8 cellular contexts compared by ENCODE assay signal in the genomic region with DNA sequence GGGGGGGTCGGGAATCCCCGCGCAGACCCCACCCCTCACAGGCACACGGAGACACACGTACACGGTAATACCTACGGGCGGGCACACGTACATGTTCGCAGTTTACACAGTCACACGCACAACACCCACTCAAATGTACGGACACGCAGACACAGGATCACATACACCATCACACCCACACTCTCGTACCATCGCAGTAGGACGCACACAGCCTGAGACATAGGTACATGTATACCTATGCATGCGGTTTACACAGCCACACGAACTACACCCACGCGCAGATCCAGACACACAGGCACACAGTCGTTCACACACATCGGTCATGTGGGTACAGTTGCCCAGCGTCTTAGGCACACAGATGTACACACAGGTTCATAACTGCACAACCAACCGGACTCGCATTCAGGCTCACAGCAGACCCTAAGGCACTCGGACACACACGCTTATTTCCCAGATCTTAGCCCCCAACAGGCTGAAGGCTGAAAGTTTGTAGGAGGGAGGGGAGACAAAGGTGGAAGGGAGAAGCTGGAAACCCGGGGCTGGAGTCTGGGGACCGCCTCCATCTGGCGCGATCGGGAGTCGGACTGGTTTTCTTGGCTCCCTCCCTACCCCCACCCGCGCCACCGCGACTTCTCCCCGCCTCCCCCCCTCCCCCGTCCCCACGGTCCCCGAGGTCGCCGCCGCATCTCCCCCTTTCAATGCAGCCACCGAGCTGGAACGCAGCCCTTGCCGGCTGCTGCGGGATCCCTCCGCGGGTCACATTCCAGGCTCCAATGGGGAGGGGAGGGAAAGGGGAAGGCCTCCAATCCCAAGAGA. TPM values are rescaled to one million over a fixed set of nuclear protein-coding genes. Genes with fewer than 3 reads are reported as not detected.
A peak's percentile ranks its signal among the peaks of the same experiment; 100 is the strongest.
DNase-seq lines count a peak whose midpoint lies in the region; TF ChIP-seq lines count a peak whose summit lies in the region.

No MANE protein-coding gene starts in this region.

- H3K27ac Mint-ChIP-seq in MCF 10A (ENCODE audit: low read depth, unreplicated experiment), result peak overlapping the region; percentile 71

- peaks cover 10% of the 10 kb centered on the region for H3F3A ChIP-seq in SK-N-SH (replicated peaks; ENCODE audit: insufficient read depth)

- POLR2A ChIA-PET in SK-N-SH (lab: Yijun Ruan, JAX), result interaction anchor here (1.0 kb wide), 1 partner anchor 21 kb away, joined by 3 read pairs; no protein-coding TSS in a partner anchor
- POLR2A ChIA-PET in MCF 10A (lab: Yijun Ruan, JAX), result interaction anchor here (0.8 to 9.8 kb wide), 18 partner anchors 9 to 104 kb away, joined by 3 to 70 read pairs (median 4); partner anchors contain the start of genes RBBP4, S100PBP and YARS1

- peak overlapping the region; percentile 52; the same call in 1 of the 2 replicates for H2AFZ ChIP-seq in SK-N-SH (ENCODE audit: low read depth)

- H3K4me1 ChIP-seq in SK-N-SH (ENCODE audit: control insufficient read depth in 1 of 2, insufficient read depth in 2 of 2, low read depth in 1 of 2, low read length in 1 of 2), result peaks cover 0 to 21% of the 10 kb centered on the region in 2 experiments; a peak in 1 of 4 replicates

- DNase-seq in DMS 273 (lab: John Stamatoyannopoulos, UW; ENCODE audit: unreplicated experiment) (peak; percentile 77), DMS 273 treated with DMSO at 0.1 percent for 48 hours (lab: John Stamatoyannopoulos, UW) (no peak), SK-N-SH (peak; percentile 71), MCF 10A (ENCODE audit: unreplicated experiment) (no peak), islet precursor cell (peak; percentile 86), COR-L47 (lab: John Stamatoyannopoulos, UW) (no peak), hippocampal formation (lab: John Stamatoyannopoulos, UW) (no peak)
- peak; percentile 42 for DNase-seq in stimulated activated CD4-positive, alpha-beta T cell treated with anti-CD3 and anti-CD28 coated beads, Interleukin-4, amount 100 ng/mL, for 1 hour

- CTCF ChIA-PET in SK-N-SH (lab: Yijun Ruan, JAX), result interaction anchor here (0.8 to 6.6 kb wide), 5 partner anchors 9 to 236 kb away, joined by 3 to 56 read pairs (median 10); no protein-coding TSS in a partner anchor
- CTCF ChIA-PET in MCF 10A (lab: Yijun Ruan, JAX), result interaction anchor here (0.6 to 1.3 kb wide), 4 partner anchors 13 to 42 kb away, joined by 3 to 5 read pairs (median 4); no protein-coding TSS in a partner anchor

- H3K4me3 Mint-ChIP-seq in MCF 10A (ENCODE audit: unreplicated experiment), result peak overlapping the region; percentile 96

- BruUV-seq in MCF 10A (replicated peaks; lab: Mats Ljungman, UMichigan), result TSS peak; percentile 38

- no peaks in the 10 kb centered on the region for H3K9me2 ChIP-seq in SK-N-SH

- no peak overlapping the region; a peak in 1 of 4 replicates for H3K27ac ChIP-seq in SK-N-SH (ENCODE audit: low read depth in 2 of 2, low read length in 1 of 2)

- H3K9me3 Mint-ChIP-seq in MCF 10A (ENCODE audit: unreplicated experiment), result no peaks in the 10 kb centered on the region

- no peaks in the 10 kb centered on the region for H3K27me3 Mint-ChIP-seq in MCF 10A (ENCODE audit: insufficient read depth, unreplicated experiment)

- no peak for TF ChIP-seq CTCF in SK-N-SH (IDR thresholded peaks at IDR 0.05)
- TF ChIP-seq CTCF in MCF 10A (IDR thresholded peaks at IDR 0.05; ENCODE audit: unreplicated experiment), result no peak

- TF ChIP-seq RAD21 in SK-N-SH (IDR thresholded peaks at IDR 0.05; ENCODE audit: low read length), result no peak

- peak overlapping the region; percentile 35; the same call in 1 of the 2 replicates for H3K9ac ChIP-seq in SK-N-SH

- TF ChIP-seq EP300 in SK-N-SH (IDR thresholded peaks at IDR 0.05; ENCODE audit: borderline replicate concordance in 1 of 2, low read depth in 1 of 2, low read length in 1 of 2), result no peak

- no peaks in the 10 kb centered on the region for H3K36me3 ChIP-seq in SK-N-SH (replicated peaks in 1 of 2; ENCODE audit: control insufficient read depth in 1 of 2, insufficient read depth in 2 of 2, low read length in 1 of 2)

- no peaks in the 10 kb centered on the region for H4K20me1 ChIP-seq in SK-N-SH (ENCODE audit: insufficient read depth)

- peaks cover 4% of the 10 kb centered on the region for H3K36me3 Mint-ChIP-seq in MCF 10A (ENCODE audit: insufficient read depth, unreplicated experiment)

- 17% methylated on average over 39 of the region's 50 CpGs for WGBS in SK-N-SH (ENCODE audit: low lambda C conversion rate)

- peak overlapping the region; percentile 65 to 71 for H3K4me3 ChIP-seq in SK-N-SH (ENCODE audit: low read depth in 2 of 2, low read length in 1 of 2)

- intact Hi-C loops in MCF 10A (cut with micrococcal nuclease), result no loop called here

- H3K9me3 ChIP-seq in SK-N-SH, result no peaks in the 10 kb centered on the region

- no peaks in the 10 kb centered on the region for H3K79me2 ChIP-seq in SK-N-SH (ENCODE audit: insufficient read depth)

- H3K27me3 ChIP-seq in SK-N-SH (ENCODE audit: insufficient read depth), result no peaks in the 10 kb centered on the region

- H3K4me2 ChIP-seq in SK-N-SH, result peak overlapping the region; percentile 97

- H3K4me1 Mint-ChIP-seq in MCF 10A (ENCODE audit: insufficient read depth, unreplicated experiment), result peaks cover 23% of the 10 kb centered on the region

TF ChIP-seq in SK-N-SH, 30 proteins besides CTCF, POLR2A, EP300 and RAD21:
- TF ChIP-seq, protein P1, sequence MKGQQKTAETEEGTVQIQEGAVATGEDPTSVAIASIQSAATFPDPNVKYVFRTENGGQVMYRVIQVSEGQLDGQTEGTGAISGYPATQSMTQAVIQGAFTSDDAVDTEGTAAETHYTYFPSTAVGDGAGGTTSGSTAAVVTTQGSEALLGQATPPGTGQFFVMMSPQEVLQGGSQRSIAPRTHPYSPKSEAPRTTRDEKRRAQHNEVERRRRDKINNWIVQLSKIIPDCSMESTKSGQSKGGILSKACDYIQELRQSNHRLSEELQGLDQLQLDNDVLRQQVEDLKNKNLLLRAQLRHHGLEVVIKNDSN (IDR thresholded peaks at IDR 0.05; ENCODE audit: borderline replicate concordance, low read depth), result no peak
- TF ChIP-seq CHD2 (IDR thresholded peaks at IDR 0.05; ENCODE audit: low read length, partially characterized antibody) (peak; percentile 28), RXRA (IDR thresholded peaks at IDR 0.05; ENCODE audit: borderline replicate concordance, low read depth) (no peak), IRF3 (IDR thresholded peaks at IDR 0.05; ENCODE audit: low read depth, low read length) (no peak), MXI1 (IDR thresholded peaks at IDR 0.05; ENCODE audit: low read depth, low read length) (peak; percentile 21; the same call in 1 of the 2 replicates), YY1 (IDR thresholded peaks at IDR 0.05; ENCODE audit: low read depth) (no peak)
- TF ChIP-seq, protein P2, sequence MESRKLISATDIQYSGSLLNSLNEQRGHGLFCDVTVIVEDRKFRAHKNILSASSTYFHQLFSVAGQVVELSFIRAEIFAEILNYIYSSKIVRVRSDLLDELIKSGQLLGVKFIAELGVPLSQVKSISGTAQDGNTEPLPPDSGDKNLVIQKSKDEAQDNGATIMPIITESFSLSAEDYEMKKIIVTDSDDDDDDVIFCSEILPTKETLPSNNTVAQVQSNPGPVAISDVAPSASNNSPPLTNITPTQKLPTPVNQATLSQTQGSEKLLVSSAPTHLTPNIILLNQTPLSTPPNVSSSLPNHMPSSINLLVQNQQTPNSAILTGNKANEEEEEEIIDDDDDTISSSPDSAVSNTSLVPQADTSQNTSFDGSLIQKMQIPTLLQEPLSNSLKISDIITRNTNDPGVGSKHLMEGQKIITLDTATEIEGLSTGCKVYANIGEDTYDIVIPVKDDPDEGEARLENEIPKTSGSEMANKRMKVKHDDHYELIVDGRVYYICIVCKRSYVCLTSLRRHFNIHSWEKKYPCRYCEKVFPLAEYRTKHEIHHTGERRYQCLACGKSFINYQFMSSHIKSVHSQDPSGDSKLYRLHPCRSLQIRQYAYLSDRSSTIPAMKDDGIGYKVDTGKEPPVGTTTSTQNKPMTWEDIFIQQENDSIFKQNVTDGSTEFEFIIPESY (IDR thresholded peaks at IDR 0.05; ENCODE audit: borderline replicate concordance, low read depth), result no peak

RNA-seq across cellular contexts. Expression of gene SYNC, which starts 51.9 kb away (rescaled TPM):
- polyA plus RNA-seq in SK-N-SH (2012; rRNA removed), result 25.6 and 32.0 TPM in 2 replicates
- 40.4 and 45.3 TPM in 2 replicates for polyA plus RNA-seq in SK-N-SH (2012; cell fraction: cytosol; rRNA removed)
- polyA plus RNA-seq in SK-N-SH (2012; cell fraction: nucleus; rRNA removed), result 26.0 and 30.2 TPM in 2 replicates
- 1.1 and 1.9 TPM in 2 replicates for total RNA-seq in MCF 10A (2022)

Comparison
In these comparisons a context has a peak if more than half of its experiments do, and no peak if none do; other contexts are left out.
1. DNase-seq: peak in DMS 273 (single experiment), SK-N-SH (single experiment), islet precursor cell (single experiment) and stimulated activated CD4-positive, alpha-beta T cell treated with anti-CD3 and anti-CD28 coated beads, Interleukin-4, amount 100 ng/mL, for 1 hour (single experiment); none in DMS 273 treated with DMSO at 0.1 percent for 48 hours (single experiment), MCF 10A (single experiment), COR-L47 (single experiment) and hippocampal formation (0 of 2).